In the genomic region with DNA sequence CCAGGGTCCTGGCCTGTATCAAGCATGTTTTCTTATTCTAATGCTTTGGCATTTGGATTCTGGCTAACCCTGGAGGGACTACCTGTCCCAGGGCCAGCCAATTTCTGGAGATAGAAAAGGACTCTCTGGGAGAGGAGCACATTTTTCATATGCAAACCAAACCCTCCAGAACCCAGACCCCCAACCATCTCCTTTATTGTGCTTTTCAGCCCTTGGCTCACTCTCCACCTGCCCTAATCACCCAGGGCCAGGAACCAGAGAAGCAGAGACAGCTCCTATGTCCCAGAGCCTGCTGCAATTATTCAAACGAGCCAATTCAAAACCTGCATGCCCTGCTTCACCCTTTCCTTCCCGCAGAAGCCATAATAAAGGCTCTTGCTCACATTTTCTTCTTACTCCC, we compare ENCODE assay signal across 17 cellular contexts. TPM values are rescaled to one million over a fixed set of nuclear protein-coding genes. Genes with fewer than 3 reads are reported as not detected.
"Had no signal": no experiment of that assay in that cellular context is flagged by ENCODE, and none has a peak within 500 bp of the region (broad histone marks: within the 10 kb centered on the region; RNA-seq: fewer than 3 reads in every experiment).

No MANE protein-coding gene starts in this region.

- H3K27ac ChIP-seq: adrenal gland, cardiac muscle cell, hepatocyte, testis had no signal

- H3K27ac Mint-ChIP-seq: activated CD4-positive, alpha-beta T cell treated with anti-CD3 and anti-CD28 coated beads, Interleukin-2, amount 10 ng/mL, durations not matched to agents 24 days and 14 days; activated CD8-positive, alpha-beta T cell treated with anti-CD3 and anti-CD28 coated beads, Interleukin-2, amount 10 ng/mL, durations not matched to agents 7 days and 5 days; activated naive CD4-positive, alpha-beta T cell treated with anti-CD3 and anti-CD28 coated beads, Interleukin-2, amount 50 U/mL, for 24 hours; nephron progenitor cell; T-helper 2 cell treated with Interferon-gamma antibody and Interleukin-4, amounts not matched to agents 5 μg/mL and 100 μg/mL, for 36 hours had no signal

- H3K27me3 ChIP-seq: adrenal gland, cardiac muscle cell, hepatocyte, stomach, testis had no signal

- DNase-seq: activated CD4-positive, alpha-beta T cell treated with anti-CD3 and anti-CD28 coated beads, Interleukin-2, amount 10 ng/mL, durations not matched to agents 24 days and 14 days; activated CD4-positive, CD25-positive, alpha-beta regulatory T cell; activated CD8-positive, alpha-beta memory T cell treated with anti-CD3 and anti-CD28 coated beads, Interleukin-2, amount 50 U/mL, for 4 hours; activated CD8-positive, alpha-beta T cell treated with anti-CD3 and anti-CD28 coated beads, Interleukin-2, amount 10 ng/mL, durations not matched to agents 7 days and 5 days; activated effector memory CD4-positive, alpha-beta T cell treated with anti-CD3 and anti-CD28 coated beads, Interleukin-2, amount 50 U/mL, for 16 hours; activated T-cell treated with anti-CD3 and anti-CD28 coated beads, Interleukin-2, amount 50 U/mL, for 48 hours; adrenal gland; nephron progenitor cell; stimulated activated CD4-positive, alpha-beta T cell treated with anti-CD3 and anti-CD28 coated beads, Interleukin-12 subunit alpha, Interleukin-12 subunit beta, amount 100 ng/mL, for 4 hours; stimulated activated CD4-positive, alpha-beta T cell treated with anti-CD3 and anti-CD28 coated beads, Interleukin-2, amount 100 ng/mL, for 24 hours; stomach; testis had no signal

- H3K4me1 Mint-ChIP-seq: activated CD4-positive, alpha-beta T cell treated with anti-CD3 and anti-CD28 coated beads, Interleukin-2, amount 10 ng/mL, durations not matched to agents 24 days and 14 days; activated naive CD4-positive, alpha-beta T cell treated with anti-CD3 and anti-CD28 coated beads, Interleukin-2, amount 50 U/mL, for 24 hours had no signal

- H3K9me3 ChIP-seq: adrenal gland, stomach, testis had no signal

- H3K4me3 ChIP-seq: adrenal gland, cardiac muscle cell, hepatocyte, stomach, testis had no signal

- H3K9me3 Mint-ChIP-seq: activated CD4-positive, alpha-beta T cell treated with anti-CD3 and anti-CD28 coated beads, Interleukin-2, amount 10 ng/mL, durations not matched to agents 24 days and 14 days; activated naive CD4-positive, alpha-beta T cell treated with anti-CD3 and anti-CD28 coated beads, Interleukin-2, amount 50 U/mL, for 24 hours; nephron progenitor cell; T-helper 2 cell treated with Interferon-gamma antibody and Interleukin-4, amounts not matched to agents 5 μg/mL and 100 μg/mL, for 36 hours had no signal

- H3K27me3 Mint-ChIP-seq: activated CD4-positive, alpha-beta T cell treated with anti-CD3 and anti-CD28 coated beads, Interleukin-2, amount 10 ng/mL, durations not matched to agents 24 days and 14 days had no signal

- H3K36me3 Mint-ChIP-seq: activated naive CD4-positive, alpha-beta T cell treated with anti-CD3 and anti-CD28 coated beads, Interleukin-2, amount 50 U/mL, for 24 hours had no signal

- ATAC-seq: activated CD8-positive, alpha-beta T cell treated with anti-CD3 and anti-CD28 coated beads, Interleukin-2, amount 10 ng/mL, durations not matched to agents 7 days and 5 days; esophagus mucosa had no signal

- H3K4me3 Mint-ChIP-seq: activated CD4-positive, alpha-beta T cell treated with anti-CD3 and anti-CD28 coated beads, Interleukin-2, amount 10 ng/mL, durations not matched to agents 24 days and 14 days; activated CD8-positive, alpha-beta T cell treated with anti-CD3 and anti-CD28 coated beads, Interleukin-2, amount 10 ng/mL, durations not matched to agents 7 days and 5 days; activated naive CD4-positive, alpha-beta T cell treated with anti-CD3 and anti-CD28 coated beads, Interleukin-2, amount 50 U/mL, for 24 hours; nephron progenitor cell; T-helper 2 cell treated with Interferon-gamma antibody and Interleukin-4, amounts not matched to agents 5 μg/mL and 100 μg/mL, for 36 hours had no signal

RNA-seq across cellular contexts. Expression of a gene that starts 23.8 kb away (rescaled TPM):
- total RNA-seq: activated CD4-positive, alpha-beta T cell treated with anti-CD3 and anti-CD28 coated beads, Interleukin-2, amount 10 ng/mL, durations not matched to agents 24 days and 14 days; activated CD8-positive, alpha-beta T cell treated with anti-CD3 and anti-CD28 coated beads, Interleukin-2, amount 10 ng/mL, durations not matched to agents 7 days and 5 days had no signal
